26 cellular contexts compared by ENCODE assay signal in the genomic region with DNA sequence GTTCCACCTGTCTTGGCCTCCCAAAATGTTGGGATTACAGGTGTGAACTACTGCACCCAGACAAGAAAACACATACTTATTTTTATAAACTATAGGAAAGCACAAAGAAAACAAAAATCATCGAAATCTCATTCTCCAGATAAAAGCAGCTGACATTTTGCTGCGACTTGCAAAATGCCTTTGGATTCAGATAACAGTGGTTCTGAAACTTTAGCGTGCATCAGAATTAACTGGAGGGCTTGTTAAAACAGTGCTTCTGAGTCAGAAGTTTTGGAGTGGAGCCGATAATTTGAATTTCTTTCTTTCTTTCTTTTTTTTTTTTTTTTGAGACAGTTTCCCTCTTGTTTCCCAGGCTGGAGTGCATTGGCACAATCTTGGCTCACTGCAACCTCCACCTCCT. TPM values are rescaled to one million over a fixed set of nuclear protein-coding genes. Genes with fewer than 3 reads are reported as not detected.
"Had no signal": no experiment of that assay in that cellular context is flagged by ENCODE, and none has a peak within 500 bp of the region (broad histone marks: within the 10 kb centered on the region; RNA-seq: fewer than 3 reads in every experiment).

No MANE protein-coding gene starts in this region.

- H3K4me1 ChIP-seq: Peyer's patch, SJSA1 had no signal

- H3K27me3 ChIP-seq: Peyer's patch, SJSA1 had no signal

- H3K4me3 ChIP-seq: PC-9, Peyer's patch, SJSA1, SK-N-MC had no signal

- H3K36me3 ChIP-seq: Peyer's patch had no signal

- DNase-seq: KBM-7, MV-4-11, NCI-H1048, NCI-H1105 treated with DMSO at 0.1 percent for 48 hours, NCI-H1417 treated with DMSO at 0.1 percent for 48 hours, NCI-H146, NCI-H1694 treated with DMSO at 0.1 percent for 48 hours, NCI-H1930, NCI-H2081, NCI-H2107, NCI-H2227 treated with DMSO at 0.1 percent for 48 hours, NCI-H524 treated with DMSO at 0.1 percent for 48 hours, NCI-H69, NCI-H774, PC-9, Peyer's patch, Right ventricle myocardium superior, RPMI8226, SIG-M5 had no signal

- H3K9me3 ChIP-seq: Peyer's patch, SJSA1 had no signal

RNA-seq across cellular contexts. Expression of a gene that starts 17.7 kb away (rescaled TPM):
- total RNA-seq: HT-29, LHCN-M2, MCF 10A, NCI-H460, OCI-LY7, PC-9, SJSA1 had no signal
